In the genomic region with DNA sequence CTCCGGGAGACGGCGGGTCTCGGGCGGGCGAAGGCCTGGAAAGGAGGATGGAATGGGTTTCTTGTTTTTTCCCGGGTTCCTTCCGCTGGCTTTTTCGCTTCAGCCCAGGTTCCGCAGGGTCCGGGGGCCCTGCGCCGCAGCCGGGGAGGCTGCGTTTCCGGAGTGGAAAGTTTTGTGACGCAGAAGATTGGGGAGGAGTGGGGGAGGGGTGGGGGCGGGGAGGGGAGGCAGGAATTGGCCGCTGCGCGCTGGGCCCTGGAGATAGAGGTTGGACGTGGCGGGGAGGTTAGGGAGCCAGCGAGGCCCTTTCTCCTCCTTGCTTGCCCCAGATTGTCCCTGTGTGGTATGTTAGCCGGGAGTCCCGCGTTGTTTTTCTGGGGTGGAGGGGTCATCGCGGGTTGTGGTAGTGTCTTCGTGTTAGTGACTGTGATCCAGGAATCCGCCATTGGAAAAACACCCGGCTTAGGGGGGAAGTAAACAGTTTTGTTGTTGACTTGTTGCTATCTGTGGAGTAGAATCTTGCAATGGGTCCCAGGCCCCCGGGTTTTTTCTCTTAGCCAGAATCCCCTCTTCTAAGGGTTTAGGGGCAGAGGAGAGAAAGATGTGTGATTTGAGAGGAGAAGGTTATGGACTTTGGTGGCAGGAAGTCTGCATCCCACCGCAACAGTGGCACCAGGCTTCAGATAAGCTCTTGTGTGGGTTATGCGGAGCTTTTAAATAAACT, we compare ENCODE assay signal across 8 cellular contexts. TPM values are rescaled to one million over a fixed set of nuclear protein-coding genes. Genes with fewer than 3 reads are reported as not detected.
DNase-seq lines count a peak whose midpoint lies in the region; ATAC-seq and TF ChIP-seq lines count a peak whose summit lies in the region.

No MANE protein-coding gene starts in this region.

- in situ Hi-C loops in KBM-7 (cut with MboI; ENCODE audit: low pct_unique_long_range_greater_than_20kb, low sequenced_read_pairs) = no loop called here

- TF ChIP-seq CTCF in dorsolateral prefrontal cortex (IDR thresholded peaks at IDR 0.05 in 54 of 56, conservative IDR thresholded peaks at IDR 0.05 in 2 of 56; ENCODE audit: low read depth in 1 of 56, partially characterized antibody in 56 of 56) = peak in 4 of 56 donors; percentile 8 to 20 (median 16)

- H3K27ac Mint-ChIP-seq in memory B cell = peak overlapping the region; percentile 100

- intact Hi-C loops in dorsolateral prefrontal cortex (cut with DNase I) = loop anchor here (5.0 to 10.0 kb wide), 4 partner anchors 58 to 248 kb away; a partner anchor contains a TSS

- peak overlapping the region; percentile 99 for H3K4me3 Mint-ChIP-seq in memory B cell

- DNase-seq in activated CD8-positive, alpha-beta memory T cell treated with anti-CD3 and anti-CD28 coated beads for 1 hour (ENCODE audit: extremely low read depth in 1 of 2, low read depth in 1 of 2) = peak; percentile 37 to 45
- DNase-seq in activated CD8-positive, alpha-beta memory T cell treated with anti-CD3 and anti-CD28 coated beads for 24 hours = no peak
- DNase-seq in KBM-7 = peak; percentile 84
- DNase-seq in activated CD4-positive, alpha-beta T cell treated with anti-CD3 and anti-CD28 coated beads, Interleukin-2, amount 50 U/mL, for 4 hours = peak; percentile 26 to 43
- peak in 6 of 10 donors; percentile 21 to 62 (median 40) for DNase-seq in dorsolateral prefrontal cortex
- peak in 1 of 2 donors; percentile 47 for DNase-seq in memory B cell (ENCODE audit: low spot score in 2 of 2)
- DNase-seq in stimulated activated CD8-positive, alpha-beta memory T cell treated with anti-CD3 and anti-CD28 coated beads, Interleukin-15, amount 100 ng/mL, for 24 hours (ENCODE audit: low read depth) = peak; percentile 31
- no peak for DNase-seq in LoVo (ENCODE audit: low spot score)

- H3K27me3 Mint-ChIP-seq in memory B cell = no peaks in the 10 kb centered on the region

- peak; percentile 18 for ATAC-seq in memory B cell (ENCODE audit: low read depth)

- H3K36me3 Mint-ChIP-seq in memory B cell = peaks cover 10% of the 10 kb centered on the region

- H3K27me3 ChIP-seq in dorsolateral prefrontal cortex = no peaks in the 10 kb centered on the region

- peaks cover 17% of the 10 kb centered on the region for H3K4me1 Mint-ChIP-seq in memory B cell

- H3K9me3 Mint-ChIP-seq in memory B cell = no peaks in the 10 kb centered on the region

- peak overlapping the region; percentile 98 to 100 (median 100) for H3K27ac ChIP-seq in dorsolateral prefrontal cortex

- H3K4me3 ChIP-seq in dorsolateral prefrontal cortex = peak overlapping the region; percentile 51 to 100 (median 97)

RNA-seq across cellular contexts. Expression of a gene that starts 1.1 kb away (rescaled TPM):
- total RNA-seq in dorsolateral prefrontal cortex = 100 to 1,000 TPM; 125 to 336 (median 218) TPM

Comparison
In these comparisons a context has a peak if more than half of its experiments do, and no peak if none do; other contexts are left out.
1. DNase-seq: peak in activated CD8-positive, alpha-beta memory T cell treated with anti-CD3 and anti-CD28 coated beads for 1 hour (2 of 2), KBM-7 (single experiment), activated CD4-positive, alpha-beta T cell treated with anti-CD3 and anti-CD28 coated beads, Interleukin-2, amount 50 U/mL, for 4 hours (2 of 2), dorsolateral prefrontal cortex (6 of 10) and stimulated activated CD8-positive, alpha-beta memory T cell treated with anti-CD3 and anti-CD28 coated beads, Interleukin-15, amount 100 ng/mL, for 24 hours (single experiment); none in activated CD8-positive, alpha-beta memory T cell treated with anti-CD3 and anti-CD28 coated beads for 24 hours (single experiment) and LoVo (single experiment).